ENCODE assay signal across 17 cellular contexts in genomic region chr15:75920079-75920478, GRCh38. TPM values are rescaled to one million over a fixed set of nuclear protein-coding genes. Genes with fewer than 3 reads are reported as not detected.
DNase-seq lines count a peak whose midpoint lies in the region; ATAC-seq, FAIRE-seq and TF ChIP-seq lines count a peak whose summit lies in the region.
"Had no signal": no experiment of that assay in that cellular context is flagged by ENCODE, and none has a peak within 500 bp of the region (broad histone marks: within the 10 kb centered on the region; RNA-seq: fewer than 3 reads in every experiment).

No MANE protein-coding gene starts in this region.

- DNase-seq in MCF 10A (ENCODE audit: unreplicated experiment) (no peak), breast epithelium (ENCODE audit: low spot score in 2 of 2) (no peak), GM12878 (ENCODE audit: low read depth, low spot score) (no peak), HepG2 (ENCODE audit: low spot score) (peak; percentile 13), psoas muscle (no peak)
- DNase-seq in activated T-cell treated with anti-CD3 and anti-CD28 coated beads, Interleukin-2, amount 50 U/mL, for 24 hours, result no peak
- DNase-seq: DMS 273 treated with DMSO at 0.1 percent for 48 hours, HCEC 1CT, NCI-H1048, NCI-H146, NCI-H2081 treated with DMSO at 0.1 percent for 48 hours, NCI-H524 treated with DMSO at 0.1 percent for 48 hours, PC-3 had no signal

- intact Hi-C loops in MCF 10A (cut with micrococcal nuclease) (no loop called here), breast epithelium (cut with DNase I; ENCODE audit: low total_unique reads) (no loop called here), GM12878 (cut with micrococcal nuclease; ENCODE audit: unreplicated experiment) (no loop called here), HepG2 (cut with micrococcal nuclease; ENCODE audit: unreplicated experiment) (loop anchor here (10.0 kb wide), 1 partner anchor 195 kb away; a partner anchor contains a TSS), psoas muscle (cut with DNase I) (no loop called here)

- no peaks in the 10 kb centered on the region for H3K4me1 ChIP-seq in breast epithelium
- H3K4me1 ChIP-seq in GM12878 (ENCODE audit: control insufficient read depth, insufficient read depth, low read length), result no peaks in the 10 kb centered on the region
- peaks cover 25% of the 10 kb centered on the region for H3K4me1 ChIP-seq in HepG2 (ENCODE audit: insufficient read depth, low read length)
- H3K4me1 ChIP-seq in psoas muscle, result peaks cover 26% of the 10 kb centered on the region

- H3K4me3 ChIP-seq in breast epithelium, result no peak overlapping the region
- H3K4me3 ChIP-seq in GM12878, result no peak overlapping the region
- no peak overlapping the region for H3K4me3 ChIP-seq in HepG2 (replicated peaks in 1 of 3; ENCODE audit: insufficient read depth in 1 of 3, low read depth in 2 of 3, low read length in 3 of 3)
- no peak overlapping the region for H3K4me3 ChIP-seq in psoas muscle
- H3K4me3 ChIP-seq: BLaER1 treated with 17β-estradiol and CSF1 and Interleukin-3, amounts not matched to agents 10 nM and 100 nM had no signal

- H3K79me2 ChIP-seq in GM12878 (ENCODE audit: control insufficient read depth, insufficient read depth, low read length) (peaks cover 4% of the 10 kb centered on the region), HepG2 (ENCODE audit: insufficient read depth, low read length) (peaks cover 47% of the 10 kb centered on the region)

- no peaks in the 10 kb centered on the region for H3K9me3 ChIP-seq in breast epithelium
- H3K9me3 ChIP-seq in GM12878 (replicated peaks; ENCODE audit: control insufficient read depth, insufficient read depth, low read length), result no peaks in the 10 kb centered on the region
- no peaks in the 10 kb centered on the region for H3K9me3 ChIP-seq in HepG2 (ENCODE audit: low read length)
- no peaks in the 10 kb centered on the region for H3K9me3 ChIP-seq in psoas muscle
- H3K9me3 ChIP-seq: BLaER1 treated with 17β-estradiol and CSF1 and Interleukin-3, amounts not matched to agents 10 nM and 100 nM had no signal

- CTCF ChIA-PET in MCF 10A (lab: Yijun Ruan, JAX) (interaction anchor here (0.6 to 1.5 kb wide), 4 partner anchors 13 to 726 kb away, joined by 3 to 7 read pairs (median 3); no protein-coding TSS in a partner anchor), GM12878 (lab: Yijun Ruan, JAX) (interaction anchor here (0.8 to 3.7 kb wide), 3 partner anchors 9 to 230 kb away, joined by 3 to 22 read pairs (median 14); no protein-coding TSS in a partner anchor), HepG2 (lab: Yijun Ruan, JAX; ENCODE audit: low intra/inter-chr PET ratio, low total read pairs) (no interaction called here)

- no peak overlapping the region for H2AFZ ChIP-seq in GM12878 (ENCODE audit: control insufficient read depth, low read depth, low read length)
- H2AFZ ChIP-seq in HepG2 (ENCODE audit: low read length), result no peak overlapping the region

- POLR2A ChIA-PET in MCF 10A (lab: Yijun Ruan, JAX) (interaction anchor here (1.0 to 9.6 kb wide), 3 partner anchors 15 to 187 kb away, joined by 3 to 96 read pairs (median 3); partner anchors contain the start of gene FBXO22), GM12878 (lab: Charles Lee) (interaction anchor here (0.5 to 0.6 kb wide), 2 partner anchors 110 to 352 kb away, joined by 3 to 4 read pairs; no protein-coding TSS in a partner anchor), HepG2 (lab: Yijun Ruan, JAX) (interaction anchor here (1.5 kb wide), 1 partner anchor 16 kb away, joined by 4 read pairs; no protein-coding TSS in a partner anchor)

- in situ Hi-C loops in GM12878 (cut with MboI), result no loop called here
- in situ Hi-C loops in HepG2 (cut with HindIII; ENCODE audit: extremely low pct_ligation_motif_present, low pct_unique_long_range_greater_than_20kb), result loop anchor here (10.0 kb wide), 2 partner anchors 105 to 195 kb away; a partner anchor contains a TSS

- TF ChIP-seq POLR2A in breast epithelium (IDR thresholded peaks at IDR 0.05) (no peak), GM12878 (IDR thresholded peaks at IDR 0.05; ENCODE audit: low read depth, low read length) (no peak), HepG2 (IDR thresholded peaks at IDR 0.05; ENCODE audit: insufficient read depth in 1 of 2, low read depth in 2 of 2, low read length in 2 of 2) (no peak)

- FAIRE-seq in GM12878 (lab: Jason Lieb, UNC) (no peak), HepG2 (lab: Jason Lieb, UNC) (peak; percentile 43)

- no peaks in the 10 kb centered on the region for H3K9me3 Mint-ChIP-seq in MCF 10A (ENCODE audit: unreplicated experiment)
- H3K9me3 Mint-ChIP-seq in activated T-cell treated with anti-CD3 and anti-CD28 coated beads, Interleukin-2, amount 50 U/mL, for 24 hours, result no peaks in the 10 kb centered on the region
- H3K9me3 Mint-ChIP-seq: IgD-negative memory B cell had no signal

- no peak for TF ChIP-seq CTCF in MCF 10A (IDR thresholded peaks at IDR 0.05; ENCODE audit: unreplicated experiment)
- no peak for TF ChIP-seq CTCF in breast epithelium (IDR thresholded peaks at IDR 0.05)
- TF ChIP-seq CTCF in GM12878 (IDR thresholded peaks at IDR 0.05 in 2 of 3, conservative IDR thresholded peaks at IDR 0.05 in 1 of 3; ENCODE audit: control insufficient read depth in 2 of 3, extremely low read depth in 1 of 3, insufficient read depth in 1 of 3, low read depth in 3 of 3, low read length in 3 of 3), result no peak
- no peak for TF ChIP-seq CTCF in HepG2 (CRISPR knock-in tag; IDR thresholded peaks at IDR 0.05)
- TF ChIP-seq CTCF in psoas muscle (IDR thresholded peaks at IDR 0.05), result no peak

- ATAC-seq in GM12878 (no peak), HepG2 (no peak), psoas muscle (no peak), GM18870 (IDR thresholded peaks at IDR 0.05; ENCODE audit: unreplicated experiment) (no peak), GM21528 (IDR thresholded peaks at IDR 0.05; ENCODE audit: low FRiP score, unreplicated experiment) (no peak)
- ATAC-seq: PC-3 had no signal

- peaks cover 30% of the 10 kb centered on the region for H3K4me1 Mint-ChIP-seq in MCF 10A (ENCODE audit: insufficient read depth, unreplicated experiment)
- H3K4me1 Mint-ChIP-seq in activated T-cell treated with anti-CD3 and anti-CD28 coated beads, Interleukin-2, amount 50 U/mL, for 24 hours (ENCODE audit: low read depth), result peaks cover 21% of the 10 kb centered on the region

- BruUV-seq in MCF 10A (replicated peaks; lab: Mats Ljungman, UMichigan) (no TSS peak), GM12878 (replicated peaks; lab: Mats Ljungman, UMichigan) (TSS peak; percentile 20), HepG2 (replicated peaks; lab: Mats Ljungman, UMichigan) (no TSS peak)

- H3K27ac ChIP-seq in breast epithelium (no peak overlapping the region), GM12878 (ENCODE audit: control insufficient read depth, insufficient read depth) (no peak overlapping the region), HepG2 (ENCODE audit: extremely low read length, insufficient read depth, low read length) (no peak overlapping the region), psoas muscle (no peak overlapping the region)
- H3K27ac ChIP-seq: BLaER1 treated with 17β-estradiol and CSF1 and Interleukin-3, amounts not matched to agents 10 nM and 100 nM had no signal

- H4K20me1 ChIP-seq in GM12878 (ENCODE audit: control insufficient read depth, insufficient read depth) (no peaks in the 10 kb centered on the region), HepG2 (ENCODE audit: insufficient read depth, low read length) (peaks cover 10% of the 10 kb centered on the region; the same call in 1 of the 2 replicates)

- RAD21 ChIA-PET in GM12878 (lab: Charles Lee; ENCODE audit: unreplicated experiment), result interaction anchor here (1.1 kb wide), 1 partner anchor 219 kb away, joined by 3 read pairs; no protein-coding TSS in a partner anchor

- H3K4me3 Mint-ChIP-seq in MCF 10A (ENCODE audit: unreplicated experiment), result no peak overlapping the region
- H3K4me3 Mint-ChIP-seq in activated T-cell treated with anti-CD3 and anti-CD28 coated beads, Interleukin-2, amount 50 U/mL, for 24 hours, result no peak overlapping the region
- H3K4me3 Mint-ChIP-seq: IgD-negative memory B cell had no signal

- H3K27me3 ChIP-seq in breast epithelium (no peaks in the 10 kb centered on the region), GM12878 (replicated peaks in 1 of 2; ENCODE audit: control insufficient read depth in 2 of 2, insufficient read depth in 2 of 2, low read length in 1 of 2) (no peaks in the 10 kb centered on the region), HepG2 (ENCODE audit: control insufficient read depth in 1 of 2, insufficient read depth in 2 of 2, low read length in 2 of 2) (no peaks in the 10 kb centered on the region; a peak in 1 of 5 replicates), psoas muscle (ENCODE audit: insufficient read depth in 3 of 3, low read length in 2 of 3) (no peaks in the 10 kb centered on the region)
- H3K27me3 ChIP-seq: BLaER1 treated with 17β-estradiol and CSF1 and Interleukin-3, amounts not matched to agents 10 nM and 100 nM had no signal

- peaks cover 87% of the 10 kb centered on the region for H3K36me3 Mint-ChIP-seq in MCF 10A (ENCODE audit: insufficient read depth, unreplicated experiment)
- H3K36me3 Mint-ChIP-seq in activated T-cell treated with anti-CD3 and anti-CD28 coated beads, Interleukin-2, amount 50 U/mL, for 24 hours (ENCODE audit: low read depth), result peaks cover 76% of the 10 kb centered on the region

- 100% methylated on average over 1 of the region's 1 CpG for WGBS in GM12878 (ENCODE audit: insufficient coverage, insufficient replicate concordance, low lambda C conversion rate, missing lambda C conversion rate)
- 100% methylated on average over 1 of the region's 1 CpG for WGBS in HepG2 (ENCODE audit: low lambda C conversion rate)
- WGBS in psoas muscle, 3 donors, result 97 to 100% (median 98%) methylated on average over 1 of the region's 1 CpG

- no peak for TF ChIP-seq RAD21 in GM12878 (IDR thresholded peaks at IDR 0.05; ENCODE audit: insufficient read depth, low read depth, low read length)
- TF ChIP-seq RAD21 in HepG2 (CRISPR knock-in tag; IDR thresholded peaks at IDR 0.05), result no peak

- SMC1A ChIA-PET in GM12878 (lab: Charles Lee; ENCODE audit: uncharacterized antibody, unreplicated experiment), result interaction anchor here (0.9 to 3.1 kb wide), 3 partner anchors 52 to 110 kb away, joined by 3 to 12 read pairs (median 4); no protein-coding TSS in a partner anchor

- TF ChIP-seq EP300 in GM12878 (IDR thresholded peaks at IDR 0.05; ENCODE audit: borderline replicate concordance in 1 of 2, control insufficient read depth in 1 of 2, low read depth in 2 of 2, low read length in 2 of 2) (no peak), HepG2 (IDR thresholded peaks at IDR 0.05; ENCODE audit: low read depth in 2 of 2, low read length in 2 of 2) (no peak), HepG2 (CRISPR knock-in tag; IDR thresholded peaks at IDR 0.05; ENCODE audit: borderline replicate concordance) (no peak)

- H3K4me2 ChIP-seq in GM12878 (ENCODE audit: control insufficient read depth, insufficient read depth) (no peak overlapping the region), HepG2 (ENCODE audit: low read depth, low read length) (no peak overlapping the region)
- H3K4me2 ChIP-seq: BLaER1 treated with 17β-estradiol and CSF1 and Interleukin-3, amounts not matched to agents 10 nM and 100 nM had no signal

- H3K9ac ChIP-seq in GM12878 (ENCODE audit: control insufficient read depth, insufficient read depth, low read length), result no peak overlapping the region
- H3K9ac ChIP-seq in HepG2 (ENCODE audit: insufficient read depth, low read depth, low read length), result no peak overlapping the region
- H3K9ac ChIP-seq: BLaER1 treated with 17β-estradiol and CSF1 and Interleukin-3, amounts not matched to agents 10 nM and 100 nM had no signal

- H3K36me3 ChIP-seq in breast epithelium (no peaks in the 10 kb centered on the region), GM12878 (ENCODE audit: control insufficient read depth in 2 of 2, insufficient read depth in 2 of 2, low read length in 1 of 2) (peaks cover 7 to 15% of the 10 kb centered on the region in 2 experiments), HepG2 (replicated peaks in 1 of 2; ENCODE audit: control insufficient read depth in 1 of 2, insufficient read depth in 2 of 2, low read length in 2 of 2) (peaks cover 9 to 71% of the 10 kb centered on the region in 2 experiments), psoas muscle (ENCODE audit: insufficient read depth in 1 of 2, low read depth in 1 of 2) (peaks cover 0 to 40% of the 10 kb centered on the region in 2 donors)

- peak overlapping the region; percentile 64 for H3K27ac Mint-ChIP-seq in MCF 10A (ENCODE audit: low read depth, unreplicated experiment)
- no peak overlapping the region for H3K27ac Mint-ChIP-seq in activated T-cell treated with anti-CD3 and anti-CD28 coated beads, Interleukin-2, amount 50 U/mL, for 24 hours
- H3K27ac Mint-ChIP-seq: IgD-negative memory B cell had no signal

- H3K27me3 Mint-ChIP-seq in MCF 10A (ENCODE audit: insufficient read depth, unreplicated experiment), result no peaks in the 10 kb centered on the region
- H3K27me3 Mint-ChIP-seq in activated T-cell treated with anti-CD3 and anti-CD28 coated beads, Interleukin-2, amount 50 U/mL, for 24 hours, result no peaks in the 10 kb centered on the region
- H3K27me3 Mint-ChIP-seq: IgD-negative memory B cell had no signal

RNA-seq across cellular contexts. Expression of gene FBXO22, which starts 16.4 kb away (rescaled TPM):
- total RNA-seq in MCF 10A (2022), result 49.2 and 70.7 TPM in 2 replicates
- total RNA-seq in breast epithelium, result 10 to 100 TPM; 12.8 to 25.3 (median 24.6) TPM
- 111 TPM in 2 replicates for total RNA-seq in GM12878 (2013; cell fraction: nucleolus; rRNA removed)
- 39.1 and 44.7 TPM in 2 replicates for total RNA-seq in GM12878 (2014; rRNA removed)
- 32.8 and 34.8 TPM in 2 replicates for total RNA-seq in GM12878 (2014; rRNA removed; fragmentation: Illumina TruSeq; extraction: Trizol)
- total RNA-seq in GM12878 (2021), result 46.8 and 50.0 TPM in 2 replicates
- polyA plus RNA-seq in GM12878 (2011; ENCODE audit: low read depth), result 26.0 TPM
- polyA plus RNA-seq in GM12878 (2011; rRNA removed), result 72.6 and 91.4 TPM in 2 replicates
- polyA plus RNA-seq in GM12878 (2011; cell fraction: cytosol; rRNA removed), result 39.7 and 54.9 TPM in 2 replicates
- polyA plus RNA-seq in GM12878 (2011; cell fraction: nucleus; rRNA removed), result 48.6 and 55.9 TPM in 2 replicates
- 17.4 and 30.4 TPM in 2 replicates for polyA plus RNA-seq in GM12878 (2012)
- 41.8 and 48.7 TPM in 2 replicates for polyA plus RNA-seq in GM12878 (2014; fragmentation: Illumina TruSeq; extraction: Trizol)
- 10 to 100 TPM; 15.2 to 19.1 TPM for polyA plus RNA-seq in GM12878 (2014; fragmentation: Nextera tagmentation; extraction: Ambion mirVana)
- 38.0 and 43.8 TPM in 2 replicates for polyA plus RNA-seq in GM12878 (2014; rRNA removed)
- 100 to 1,000 TPM in 1 of 2 experiments, 10 to 100 TPM in 1; 92.9 to 110 TPM for polyA plus RNA-seq in GM12878 (2016; fragmentation: Nextera tagmentation; extraction: Ambion mirVana)
- polyA minus RNA-seq in GM12878 (2011; rRNA and poly(A)+ RNA removed), result 48.4 and 54.1 TPM in 2 replicates
- polyA minus RNA-seq in GM12878 (2011; cell fraction: cytosol; rRNA and poly(A)+ RNA removed), result 17.4 and 33.4 TPM in 2 replicates
- 25.0 and 42.4 TPM in 2 replicates for polyA minus RNA-seq in GM12878 (2011; cell fraction: nucleus; rRNA and poly(A)+ RNA removed)
- total RNA-seq in HepG2 (2016; rRNA removed; fragmentation: Illumina TruSeq; extraction: Trizol), result 112 and 179 TPM in 2 replicates
- total RNA-seq in HepG2 (2016; cell fraction: cytosol; rRNA removed; fragmentation: Illumina TruSeq; extraction: Trizol; ENCODE audit: low read depth), result 21.5 and 24.9 TPM in 2 replicates
- 120 and 197 TPM in 2 replicates for total RNA-seq in HepG2 (2016; cell fraction: insoluble cytoplasmic fraction; rRNA removed; fragmentation: Illumina TruSeq; extraction: Trizol)
- 48.5 and 56.0 TPM in 2 replicates for total RNA-seq in HepG2 (2016; cell fraction: membrane; rRNA removed; fragmentation: Illumina TruSeq; extraction: Trizol)
- 74.1 and 87.3 TPM in 2 replicates for total RNA-seq in HepG2 (2016; cell fraction: nucleus; rRNA removed; fragmentation: Illumina TruSeq; extraction: Trizol)
- 42.5 and 45.7 TPM in 2 replicates for polyA plus RNA-seq in HepG2 (2011; rRNA removed)
- polyA plus RNA-seq in HepG2 (2011; cell fraction: cytosol; rRNA removed), result 29.7 and 36.0 TPM in 2 replicates
- polyA plus RNA-seq in HepG2 (2011; cell fraction: nucleus; rRNA removed), result 27.8 and 32.3 TPM in 2 replicates
- polyA plus RNA-seq in HepG2 (2012), result 49.1 and 62.3 TPM in 2 replicates
- 22.4 and 27.7 TPM in 2 replicates for polyA plus RNA-seq in HepG2 (2016; cell fraction: cytosol; fragmentation: Illumina TruSeq; extraction: Trizol; ENCODE audit: low read depth)
- polyA plus RNA-seq in HepG2 (2016; cell fraction: insoluble cytoplasmic fraction; fragmentation: Illumina TruSeq; extraction: Trizol; ENCODE audit: low read depth), result 149 and 155 TPM in 2 replicates
- polyA plus RNA-seq in HepG2 (2016; cell fraction: membrane; fragmentation: Illumina TruSeq; extraction: Trizol; ENCODE audit: low read depth), result 36.1 and 39.4 TPM in 2 replicates
- polyA plus RNA-seq in HepG2 (2016; cell fraction: nucleus; fragmentation: Illumina TruSeq; extraction: Trizol; ENCODE audit: insufficient read depth, low read depth), result 78.1 and 88.1 TPM in 2 replicates
- 79.9 and 90.6 TPM in 2 replicates for polyA minus RNA-seq in HepG2 (2011; rRNA and poly(A)+ RNA removed; ENCODE audit: low replicate concordance)
- polyA minus RNA-seq in HepG2 (2011; cell fraction: cytosol; rRNA and poly(A)+ RNA removed), result 46.8 and 48.9 TPM in 2 replicates
- 61.4 and 66.2 TPM in 2 replicates for polyA minus RNA-seq in HepG2 (2011; cell fraction: nucleus; rRNA and poly(A)+ RNA removed)
- total RNA-seq in psoas muscle, result 10 to 100 TPM; 13.9 to 16.8 (median 14.9) TPM
- polyA plus RNA-seq in psoas muscle, result 10 to 100 TPM; 13.3 to 35.6 (median 24.4) TPM
